Comparison of ENCODE assay signal across 21 cellular contexts in genomic region chr5:69431424-69432303, GRCh38. TPM values are rescaled to one million over a fixed set of nuclear protein-coding genes. Genes with fewer than 3 reads are reported as not detected.
A peak's percentile ranks its signal among the peaks of the same experiment; 100 is the strongest.
DNase-seq lines count a peak whose midpoint lies in the region; ATAC-seq, FAIRE-seq and TF ChIP-seq lines count a peak whose summit lies in the region.
"Had no signal": no experiment of that assay in that cellular context is flagged by ENCODE, and none has a peak within 500 bp of the region (broad histone marks: within the 10 kb centered on the region; RNA-seq: fewer than 3 reads in every experiment).

No MANE protein-coding gene starts in this region.

- H3K36me3 Mint-ChIP-seq in Caco-2 (ENCODE audit: insufficient read depth, unreplicated experiment) = peaks cover 60% of the 10 kb centered on the region
- H3K36me3 Mint-ChIP-seq in stimulated activated effector memory CD8-positive, alpha-beta T cell treated with anti-CD3 and anti-CD28 coated beads, Interleukin-12 subunit alpha, Interleukin-12 subunit beta, amount 100 ng/mL, for 72 hours = no peaks in the 10 kb centered on the region
- H3K36me3 Mint-ChIP-seq in activated naive CD8-positive, alpha-beta T cell treated with anti-CD3 and anti-CD28 coated beads for 36 hours = no peaks in the 10 kb centered on the region

- no peak for TF ChIP-seq CTCF in Caco-2 (IDR thresholded peaks at IDR 0.05; ENCODE audit: insufficient read depth in 1 of 2, low read depth in 1 of 2, low read length in 1 of 2, severe bottlenecking in 1 of 2, unreplicated experiment in 1 of 2)
- no peak for TF ChIP-seq CTCF in OCI-LY3 (IDR thresholded peaks at IDR 0.05; ENCODE audit: low read depth, low read length)
- no peak for TF ChIP-seq CTCF in K562 (IDR thresholded peaks at IDR 0.05 in 2 of 3, conservative IDR thresholded peaks at IDR 0.05 in 1 of 3; ENCODE audit: insufficient read depth in 2 of 3, low read depth in 1 of 3, low read length in 3 of 3)

- in situ Hi-C loops in K562 (cut with MboI) = no loop called here

- H3K9me3 ChIP-seq in Caco-2 (no peaks in the 10 kb centered on the region), OCI-LY3 (ENCODE audit: insufficient read depth, low read length) (no peaks in the 10 kb centered on the region), K562 (replicated peaks; ENCODE audit: control insufficient read depth, insufficient read depth, low read depth, low read length) (no peaks in the 10 kb centered on the region)
- H3K9me3 ChIP-seq: BE2C had no signal

- no peak overlapping the region for H3K4me3 Mint-ChIP-seq in Caco-2 (ENCODE audit: unreplicated experiment)
- H3K4me3 Mint-ChIP-seq in stimulated activated effector memory CD8-positive, alpha-beta T cell treated with anti-CD3 and anti-CD28 coated beads, Interleukin-12 subunit alpha, Interleukin-12 subunit beta, amount 100 ng/mL, for 72 hours = no peak overlapping the region
- no peak overlapping the region for H3K4me3 Mint-ChIP-seq in activated naive CD8-positive, alpha-beta T cell treated with anti-CD3 and anti-CD28 coated beads for 36 hours
- H3K4me3 Mint-ChIP-seq: CD4-positive, alpha-beta memory T cell had no signal

- no peaks in the 10 kb centered on the region for H3K79me2 ChIP-seq in OCI-LY3 (ENCODE audit: low read length)
- H3K79me2 ChIP-seq in K562 (ENCODE audit: control insufficient read depth, insufficient read depth, low read length) = no peaks in the 10 kb centered on the region

- FAIRE-seq in GM19239 (lab: Jason Lieb, UNC) = peak; percentile 28
- FAIRE-seq in K562 (lab: Jason Lieb, UNC) = no peak
- FAIRE-seq: A204.1, D721Med, G401.6 had no signal

- H3K27me3 Mint-ChIP-seq in Caco-2 (ENCODE audit: insufficient read depth, unreplicated experiment) = no peaks in the 10 kb centered on the region
- H3K27me3 Mint-ChIP-seq in activated naive CD8-positive, alpha-beta T cell treated with anti-CD3 and anti-CD28 coated beads for 36 hours = no peaks in the 10 kb centered on the region
- H3K27me3 Mint-ChIP-seq: CD4-positive, alpha-beta memory T cell had no signal

- H2AFZ ChIP-seq in OCI-LY3 (ENCODE audit: low read depth, low read length) = no peak overlapping the region
- no peak overlapping the region for H2AFZ ChIP-seq in K562 (ENCODE audit: low read depth, low read length)
- H2AFZ ChIP-seq: GM23248 had no signal

- 47% methylated on average over 11 of the region's 11 CpGs for WGBS in K562 (ENCODE audit: insufficient coverage, low coverage, missing lambda C conversion rate)

- no peaks in the 10 kb centered on the region for H3K4me1 Mint-ChIP-seq in Caco-2 (ENCODE audit: low read depth, unreplicated experiment)
- H3K4me1 Mint-ChIP-seq in stimulated activated effector memory CD8-positive, alpha-beta T cell treated with anti-CD3 and anti-CD28 coated beads, Interleukin-12 subunit alpha, Interleukin-12 subunit beta, amount 100 ng/mL, for 72 hours = no peaks in the 10 kb centered on the region
- no peaks in the 10 kb centered on the region for H3K4me1 Mint-ChIP-seq in activated naive CD8-positive, alpha-beta T cell treated with anti-CD3 and anti-CD28 coated beads for 36 hours
- H3K4me1 Mint-ChIP-seq: CD4-positive, alpha-beta memory T cell had no signal

- H3K4me3 ChIP-seq in Caco-2 (ENCODE audit: low read depth, low read length) = no peak overlapping the region
- peak overlapping the region; percentile 64 for H3K4me3 ChIP-seq in OCI-LY3 (ENCODE audit: low read length)
- H3K4me3 ChIP-seq in K562 = no peak overlapping the region
- H3K4me3 ChIP-seq: GM23248 had no signal

- CTCF ChIA-PET in Caco-2 (lab: Charles Lee) (interaction anchor here (0.7 kb wide), 1 partner anchor 18 kb away, joined by 5 read pairs; no protein-coding TSS in a partner anchor), K562 (lab: Yijun Ruan, JAX; ENCODE audit: low intra/inter-chr PET ratio) (no interaction called here)

- no peak for TF ChIP-seq EP300 in K562 (IDR thresholded peaks at IDR 0.05; ENCODE audit: low read length)

- no peak for TF ChIP-seq POLR2A in K562 (conservative IDR thresholded peaks at IDR 0.05)

- H3K9me3 Mint-ChIP-seq in Caco-2 (ENCODE audit: unreplicated experiment) = no peaks in the 10 kb centered on the region
- H3K9me3 Mint-ChIP-seq in stimulated activated effector memory CD8-positive, alpha-beta T cell treated with anti-CD3 and anti-CD28 coated beads, Interleukin-12 subunit alpha, Interleukin-12 subunit beta, amount 100 ng/mL, for 72 hours = no peaks in the 10 kb centered on the region
- H3K9me3 Mint-ChIP-seq in activated naive CD8-positive, alpha-beta T cell treated with anti-CD3 and anti-CD28 coated beads for 36 hours = no peaks in the 10 kb centered on the region
- H3K9me3 Mint-ChIP-seq: CD4-positive, alpha-beta memory T cell had no signal

- H3K9ac ChIP-seq in OCI-LY3 (ENCODE audit: low read length) (peak overlapping the region; percentile 50; the same call in 1 of the 2 replicates), K562 (ENCODE audit: insufficient read depth in 1 of 2, low read depth in 2 of 2, low read length in 2 of 2) (no peak overlapping the region)
- H3K9ac ChIP-seq: GM23248 had no signal

- no peaks in the 10 kb centered on the region for H3K9me1 ChIP-seq in K562 (ENCODE audit: control insufficient read depth, insufficient read depth, low read length)

- intact Hi-C loops in Caco-2 (cut with micrococcal nuclease; ENCODE audit: unreplicated experiment) = loop anchor here (2.0 kb wide), 1 partner anchor 15 kb away; no protein-coding TSS in a partner anchor
- intact Hi-C loops in K562 (cut with micrococcal nuclease) = no loop called here
- intact Hi-C loops in posterior cingulate gyrus (cut with DNase I) = no loop called here

- H3K27ac Mint-ChIP-seq in Caco-2 (ENCODE audit: unreplicated experiment) = peak overlapping the region; percentile 39
- H3K27ac Mint-ChIP-seq in stimulated activated effector memory CD8-positive, alpha-beta T cell treated with anti-CD3 and anti-CD28 coated beads, Interleukin-12 subunit alpha, Interleukin-12 subunit beta, amount 100 ng/mL, for 72 hours = no peak overlapping the region
- H3K27ac Mint-ChIP-seq in activated naive CD8-positive, alpha-beta T cell treated with anti-CD3 and anti-CD28 coated beads for 36 hours = no peak overlapping the region

- no peak for DNase-seq in Caco-2
- no peak for DNase-seq in GM19239 (ENCODE audit: insufficient read length, low spot score)
- no peak for DNase-seq in K562 (ENCODE audit: extremely low read depth in 1 of 4, low spot score in 3 of 4)
- DNase-seq in stimulated activated effector memory CD8-positive, alpha-beta T cell treated with anti-CD3 and anti-CD28 coated beads, Interleukin-12 subunit alpha, Interleukin-12 subunit beta, amount 100 ng/mL, for 72 hours (ENCODE audit: low spot score in 2 of 2) = no peak
- DNase-seq in posterior cingulate gyrus = no peak
- no peak for DNase-seq in activated naive CD8-positive, alpha-beta T cell treated with anti-CD3 and anti-CD28 coated beads for 36 hours
- DNase-seq: BE2C; CD4-positive, alpha-beta memory T cell; DMS153; DMS79 treated with DMSO at 0.1 percent for 48 hours; EL; GM23248; H7; KG1 had no signal

- no peak for ATAC-seq in K562
- no peak for ATAC-seq in HG03196 (IDR thresholded peaks at IDR 0.05; ENCODE audit: unreplicated experiment)
- no peak for ATAC-seq in stimulated activated effector memory CD8-positive, alpha-beta T cell treated with anti-CD3 and anti-CD28 coated beads, Interleukin-12 subunit alpha, Interleukin-12 subunit beta, amount 100 ng/mL, for 72 hours

- no peaks in the 10 kb centered on the region for H4K20me1 ChIP-seq in OCI-LY3 (ENCODE audit: insufficient read depth, low read length)
- no peaks in the 10 kb centered on the region for H4K20me1 ChIP-seq in K562 (replicated peaks; ENCODE audit: control insufficient read depth, insufficient read depth, low read length)

- H3K27me3 ChIP-seq in Caco-2 (replicated peaks; ENCODE audit: control insufficient read depth, insufficient read depth, low read length) (no peaks in the 10 kb centered on the region), OCI-LY3 (ENCODE audit: low read depth, low read length) (no peaks in the 10 kb centered on the region), K562 (ENCODE audit: control insufficient read depth in 2 of 2, insufficient read depth in 2 of 2, low read length in 2 of 2) (no peaks in the 10 kb centered on the region)
- H3K27me3 ChIP-seq: BE2C had no signal

- BruUV-seq in Caco-2 (replicated peaks; lab: Mats Ljungman, UMichigan) = no TSS peak
- BruUV-seq in K562 (replicated peaks; lab: Mats Ljungman, UMichigan) = no TSS peak

- no peak for TF ChIP-seq RAD21 in K562 (CRISPR knock-in tag; conservative IDR thresholded peaks at IDR 0.05 in 1 of 2, IDR thresholded peaks at IDR 0.05 in 1 of 2)

- H3K4me1 ChIP-seq in Caco-2 = no peaks in the 10 kb centered on the region
- H3K4me1 ChIP-seq in OCI-LY3 (ENCODE audit: low read length) = peaks cover 38% of the 10 kb centered on the region
- no peaks in the 10 kb centered on the region for H3K4me1 ChIP-seq in K562 (replicated peaks in 1 of 2; ENCODE audit: control insufficient read depth in 2 of 2, insufficient read depth in 2 of 2, low read length in 2 of 2)
- H3K4me1 ChIP-seq: BE2C had no signal

- POLR2A ChIA-PET in Caco-2 (lab: Charles Lee) = no interaction called here
- POLR2A ChIA-PET in K562 (lab: Yijun Ruan, JAX) = no interaction called here

- H3K4me2 ChIP-seq in OCI-LY3 (ENCODE audit: low read length) (peak overlapping the region; percentile 69), K562 (ENCODE audit: insufficient read depth, low read length) (no peak overlapping the region)

- H3K27ac ChIP-seq in OCI-LY3 (ENCODE audit: low read length) (peak overlapping the region; percentile 95), K562 (ENCODE audit: extremely low read depth, low read depth, low read length) (no peak overlapping the region)
- H3K27ac ChIP-seq: C4-2B, GM23248, HL-60 had no signal

- H3K36me3 ChIP-seq in Caco-2 (ENCODE audit: control insufficient read depth, insufficient read depth, low read length) (peaks cover 3% of the 10 kb centered on the region), OCI-LY3 (replicated peaks; ENCODE audit: low read depth, low read length) (no peaks in the 10 kb centered on the region), K562 (ENCODE audit: control insufficient read depth, insufficient read depth, low read length) (no peaks in the 10 kb centered on the region)
- H3K36me3 ChIP-seq: BE2C had no signal

RNA-seq across cellular contexts. Expression of gene MARVELD2, which starts 16.7 kb away (rescaled TPM):
- total RNA-seq in Caco-2 (2022) (47.2 and 50.3 TPM in 2 replicates), K562 (2014; rRNA removed) (0.08 TPM in 1 of 2 replicates, not detected in the other), K562 (2014; rRNA removed; fragmentation: Illumina TruSeq; extraction: Trizol) (0.04 and 0.13 TPM in 2 replicates), K562 (2015; rRNA removed; fragmentation: Illumina TruSeq; extraction: Trizol) (0.29 and 0.30 TPM in 2 replicates), K562 (2021) (0.09 and 0.13 TPM in 2 replicates)
- total RNA-seq in K562 (2011; cell fraction: chromatin; rRNA removed; ENCODE audit: low replicate concordance) = 0.72 and 0.79 TPM in 2 replicates
- 0.33 and 0.92 TPM in 2 replicates for total RNA-seq in K562 (2011; cell fraction: nucleolus; rRNA removed)
- 0.69 and 0.95 TPM in 2 replicates for total RNA-seq in K562 (2011; cell fraction: nucleoplasm; rRNA removed)
- polyA plus RNA-seq in K562 (2011; rRNA removed) (0.05 and 0.21 TPM in 2 replicates), K562 (2014; fragmentation: Illumina TruSeq; extraction: Trizol) (0.03 TPM in 2 replicates), K562 (2014; fragmentation: Nextera tagmentation; extraction: Ambion mirVana) (under 1 TPM in 1 of 2 experiments, not detected in 1; 0.03 TPM), K562 (2014; rRNA removed) (0.07 TPM in 1 of 2 replicates, not detected in the other)
- 0.07 TPM in 1 of 2 replicates, not detected in the other for polyA plus RNA-seq in K562 (2011; cell fraction: cytosol; rRNA removed)
- polyA plus RNA-seq in K562 (2011; cell fraction: nucleus; rRNA removed) = 0.20 and 0.34 TPM in 2 replicates
- polyA plus RNA-seq in K562 (2012) = 0.03 and 0.08 TPM in 2 replicates
- polyA minus RNA-seq in K562 (2011; rRNA and poly(A)+ RNA removed) = 0.25 and 0.54 TPM in 2 replicates
- polyA minus RNA-seq in K562 (2011; cell fraction: cytosol; rRNA and poly(A)+ RNA removed) = not detected in 2 replicates
- polyA minus RNA-seq in K562 (2011; cell fraction: nucleus; rRNA and poly(A)+ RNA removed) = 0.40 and 0.56 TPM in 2 replicates
- total RNA-seq in activated naive CD8-positive, alpha-beta T cell treated with anti-CD3 and anti-CD28 coated beads for 36 hours = under 1 TPM; 0.31 to 0.78 TPM

Comparison
In these comparisons a context has a peak if more than half of its experiments do, and no peak if none do; other contexts are left out.
1. RNA of gene MARVELD2, which starts 16.7 kb away (total RNA-seq): 47.2 to 50.3 TPM in Caco-2; 0.31 to 0.78 TPM in activated naive CD8-positive, alpha-beta T cell treated with anti-CD3 and anti-CD28 coated beads for 36 hours and 0.04 to 0.95 TPM in K562; every median in the first group is over 10 times any median in the second.